9 cellular contexts compared by ENCODE assay signal in genomic region chr18:12750076-12750707, GRCh38. TPM values are rescaled to one million over a fixed set of nuclear protein-coding genes. Genes with fewer than 3 reads are reported as not detected.
DNase-seq lines count a peak whose midpoint lies in the region; ATAC-seq and TF ChIP-seq lines count a peak whose summit lies in the region.
"Had no signal": no experiment of that assay in that cellular context is flagged by ENCODE, and none has a peak within 500 bp of the region (broad histone marks: within the 10 kb centered on the region; RNA-seq: fewer than 3 reads in every experiment).

No MANE protein-coding gene starts in this region.

- H3K27me3 Mint-ChIP-seq in activated B cell treated with CpG ODN at 0.5 μM for 24 hours (peaks cover 20% of the 10 kb centered on the region), naive B cell (peaks cover 15 to 24% (median 18%) of the 10 kb centered on the region in 3 donors), HFFc6 (ENCODE audit: insufficient read depth) (peaks cover 5% of the 10 kb centered on the region)

- H3K4me3 Mint-ChIP-seq in activated B cell treated with CpG ODN at 0.5 μM for 24 hours (peak overlapping the region; percentile 41), naive B cell (peak overlapping the region in 7 of 8 donors; percentile 60 to 80 (median 77)), HFFc6 (no peak overlapping the region)

- no peak for TF ChIP-seq POLR2A in GM18505 (IDR thresholded peaks at IDR 0.05; ENCODE audit: borderline replicate concordance, extremely low read depth, insufficient read depth, insufficient read length)

- intact Hi-C loops in activated B cell treated with CpG ODN at 0.5 μM for 24 hours (cut with micrococcal nuclease) = no loop called here

- H3K4me3 ChIP-seq in GM12865 (ENCODE audit: low read depth, low read length) = no peak overlapping the region

- POLR2A ChIA-PET in activated B cell treated with CpG ODN at 0.5 μM for 24 hours (lab: Charles Lee) = no interaction called here

- H3K36me3 Mint-ChIP-seq in activated B cell treated with CpG ODN at 0.5 μM for 24 hours (ENCODE audit: low read depth) (no peaks in the 10 kb centered on the region), naive B cell (no peaks in the 10 kb centered on the region), HFFc6 (ENCODE audit: low read depth) (no peaks in the 10 kb centered on the region)

- peak; percentile 47 for DNase-seq in GM12865 (ENCODE audit: low read depth)
- no peak for DNase-seq in activated B cell treated with CpG ODN at 0.5 μM for 24 hours
- DNase-seq in naive B cell = peak; percentile 35
- no peak for DNase-seq in HFFc6
- DNase-seq: Kasumi-1, retina had no signal

- H3K4me1 Mint-ChIP-seq in activated B cell treated with CpG ODN at 0.5 μM for 24 hours (peaks cover 17% of the 10 kb centered on the region), naive B cell (peaks cover 18 to 28% (median 20%) of the 10 kb centered on the region in 3 donors), HFFc6 (ENCODE audit: low read depth) (peaks cover 29% of the 10 kb centered on the region)

- CTCF ChIA-PET in activated B cell treated with CpG ODN at 0.5 μM for 24 hours (lab: Charles Lee) = interaction anchor here (0.5 to 1.8 kb wide), 2 partner anchors 184 to 273 kb away, joined by 3 to 6 read pairs; no protein-coding TSS in a partner anchor

- H3K27ac Mint-ChIP-seq in activated B cell treated with CpG ODN at 0.5 μM for 24 hours (peak overlapping the region; percentile 30), naive B cell (peak overlapping the region in 4 of 6 donors; percentile 34 to 75 (median 44)), HFFc6 (no peak overlapping the region)

- H3K9me3 Mint-ChIP-seq in activated B cell treated with CpG ODN at 0.5 μM for 24 hours (no peaks in the 10 kb centered on the region), naive B cell (no peaks in the 10 kb centered on the region), HFFc6 (no peaks in the 10 kb centered on the region)

- TF ChIP-seq CTCF in GM12865 (IDR thresholded peaks at IDR 0.05; ENCODE audit: insufficient read depth, low read depth, low read length, missing control alignments) = no peak
- no peak for TF ChIP-seq CTCF in activated B cell treated with CpG ODN at 0.5 μM for 24 hours (IDR thresholded peaks at IDR 0.05)
- TF ChIP-seq CTCF in HFFc6 (IDR thresholded peaks at IDR 0.05) = no peak

- peak; percentile 49 for ATAC-seq in HG03342 (IDR thresholded peaks at IDR 0.05; ENCODE audit: unreplicated experiment)
- peak; percentile 57 for ATAC-seq in activated B cell treated with CpG ODN at 0.5 μM for 24 hours (ENCODE audit: low read depth)
- peak; percentile 78 to 83 for ATAC-seq in naive B cell (ENCODE audit: low read depth in 2 of 2)
- ATAC-seq in GM18505 (IDR thresholded peaks at IDR 0.05; ENCODE audit: unreplicated experiment) = no peak
- no peak for ATAC-seq in GM18868 (IDR thresholded peaks at IDR 0.05; ENCODE audit: unreplicated experiment)

RNA-seq across cellular contexts. Expression of gene PSMG2, which starts 47.4 kb away (rescaled TPM):
- total RNA-seq in activated B cell treated with CpG ODN at 0.5 μM for 24 hours = 67.4 and 69.1 TPM in 2 replicates
- polyA plus RNA-seq in naive B cell (ENCODE audit: low read depth in 6 of 6) = 100 to 1,000 TPM in 3 of 6 donors, 10 to 100 TPM in 3; 62.4 to 124 (median 102) TPM
- total RNA-seq in HFFc6 (2021; fragmentation: NEBNext Ultra II Directional; extraction: Animal tissue kit (Norgen Biotek cat#: 25700)) = 10 to 100 TPM; 55.9 to 78.3 (median 70.4) TPM

RNA-seq across cellular contexts. Expression of gene CEP76, which starts 47.7 kb away (rescaled TPM):
- total RNA-seq in activated B cell treated with CpG ODN at 0.5 μM for 24 hours = 6.4 and 6.9 TPM in 2 replicates
- 1 to 10 TPM; 5.8 to 7.5 (median 6.8) TPM for polyA plus RNA-seq in naive B cell (ENCODE audit: low read depth in 6 of 6)
- total RNA-seq in HFFc6 (2021; fragmentation: NEBNext Ultra II Directional; extraction: Animal tissue kit (Norgen Biotek cat#: 25700)) = 1 to 10 TPM; 5.5 to 8.0 (median 7.6) TPM

Comparison
In these comparisons a context has a peak if more than half of its experiments do, and no peak if none do; other contexts are left out.
1. DNase-seq: peak in GM12865 (single experiment) and naive B cell (single experiment); none in activated B cell treated with CpG ODN at 0.5 μM for 24 hours (single experiment) and HFFc6 (single experiment).
2. ATAC-seq: peak in HG03342 (single experiment), activated B cell treated with CpG ODN at 0.5 μM for 24 hours (single experiment) and naive B cell (2 of 2); none in GM18505 (single experiment) and GM18868 (single experiment).